In genomic region chr11:66438504-66439466, GRCh38 we compare ENCODE assay signal across 8 cellular contexts. TPM values are rescaled to one million over a fixed set of nuclear protein-coding genes. Genes with fewer than 3 reads are reported as not detected.
DNase-seq lines count a peak whose midpoint lies in the region; ATAC-seq and TF ChIP-seq lines count a peak whose summit lies in the region.

MRPL11 (minus strand) TSS chr11:66438848; CDS start chr11:66438754, 94 bp downstream.

- H3K4me1 ChIP-seq in OCI-LY3 (ENCODE audit: low read length) (peaks cover 5% of the 10 kb centered on the region), mucosa of descending colon (ENCODE audit: low read depth) (no peaks in the 10 kb centered on the region)

- peak within 1 kb of the TSS; percentile 83 for H3K4me3 ChIP-seq in OCI-LY3 (ENCODE audit: low read length)
- peak within 1 kb of the TSS; percentile 88 for H3K4me3 ChIP-seq in epithelial cell of esophagus (ENCODE audit: low read length)
- H3K4me3 ChIP-seq in mucosa of descending colon: peak within 1 kb of the TSS; percentile 71

- H3K4me2 ChIP-seq in OCI-LY3 (ENCODE audit: low read length): peak within 1 kb of the TSS; percentile 71

- TF ChIP-seq CTCF in OCI-LY3 (IDR thresholded peaks at IDR 0.05; ENCODE audit: low read depth, low read length) (peak; percentile 84), epithelial cell of esophagus (IDR thresholded peaks at IDR 0.05; ENCODE audit: insufficient read depth, low read depth, low read length, missing control alignments) (peak; percentile 72), mucosa of descending colon (IDR thresholded peaks at IDR 0.05) (peak; percentile 62)

- H3K79me2 ChIP-seq in OCI-LY3 (ENCODE audit: low read length): peaks cover 9% of the 10 kb centered on the region

- H2AFZ ChIP-seq in OCI-LY3 (ENCODE audit: low read depth, low read length): peak within 1 kb of the TSS; percentile 78

- H4K20me1 ChIP-seq in OCI-LY3 (ENCODE audit: insufficient read depth, low read length): no peaks in the 10 kb centered on the region

- no peaks in the 10 kb centered on the region for H3K9me3 ChIP-seq in OCI-LY3 (ENCODE audit: insufficient read depth, low read length)
- peaks cover 9% of the 10 kb centered on the region for H3K9me3 ChIP-seq in mucosa of descending colon

- no peaks in the 10 kb centered on the region; the same call in 1 of the 2 replicates for H3K27me3 ChIP-seq in OCI-LY3 (ENCODE audit: low read depth, low read length)

- peaks cover 18% of the 10 kb centered on the region for H3K36me3 ChIP-seq in OCI-LY3 (replicated peaks; ENCODE audit: low read depth, low read length)
- H3K36me3 ChIP-seq in mucosa of descending colon (ENCODE audit: low read depth): no peaks in the 10 kb centered on the region

- intact Hi-C loops in mucosa of descending colon (cut with DNase I, micrococcal nuclease): no loop called here

- peak within 1 kb of the TSS; percentile 65 for H3K9ac ChIP-seq in OCI-LY3 (ENCODE audit: low read length)

- ATAC-seq in GM21447 (IDR thresholded peaks at IDR 0.05; ENCODE audit: unreplicated experiment): peak; percentile 93
- peak; percentile 100 for ATAC-seq in mucosa of descending colon

- DNase-seq in DMS 273 (lab: John Stamatoyannopoulos, UW; ENCODE audit: unreplicated experiment) (peak; percentile 95), HuH-7 (ENCODE audit: low spot score) (peak; percentile 100), activated T-cell treated with anti-CD3 and anti-CD28 coated beads for 1 hour (ENCODE audit: low read depth) (peak; percentile 86), epithelial cell of esophagus (ENCODE audit: low read depth) (peak; percentile 96), mucosa of descending colon (peak; percentile 89 to 99 (median 95))
- peak; percentile 68 to 73 for DNase-seq in stimulated activated CD8-positive, alpha-beta memory T cell treated with anti-CD3 and anti-CD28 coated beads, Interleukin-4, amount 100 ng/mL, for 4 hours (ENCODE audit: low read depth in 2 of 2, low spot score in 1 of 2)

- H3K27ac ChIP-seq in OCI-LY3 (ENCODE audit: low read length): peak within 1 kb of the TSS; percentile 66

RNA-seq across cellular contexts. Expression of gene MRPL11, which starts in this region (rescaled TPM):
- 10 to 100 TPM; 43.7 to 64.9 (median 46.6) TPM for total RNA-seq in mucosa of descending colon

Comparison
In these comparisons a context has a peak if more than half of its experiments do, and no peak if none do; other contexts are left out.
1. Peak in every context shown above with its lines: DNase-seq, ATAC-seq, H3K4me3 ChIP-seq and H3K27ac ChIP-seq.